In genomic region chr6:104789770-104790190, GRCh38 we compare ENCODE assay signal across 8 cellular contexts.
DNase-seq lines count a peak whose midpoint lies in the region; ATAC-seq and TF ChIP-seq lines count a peak whose summit lies in the region.

No MANE protein-coding gene starts in this region.

- peak overlapping the region; percentile 56 for H2AFZ ChIP-seq in GM23248

- no peaks in the 10 kb centered on the region for H3K9me3 Mint-ChIP-seq in activated CD4-positive, alpha-beta memory T cell treated with anti-CD3 and anti-CD28 coated beads for 36 hours

- H3K27me3 ChIP-seq in left ventricle myocardium inferior (ENCODE audit: low read depth) (no peaks in the 10 kb centered on the region), GM23248 (replicated peaks; ENCODE audit: insufficient read depth) (no peaks in the 10 kb centered on the region), ascending aorta (no peaks in the 10 kb centered on the region)

- ATAC-seq in Right ventricle myocardium inferior, result no peak

- POLR2A ChIA-PET in activated CD4-positive, alpha-beta memory T cell treated with anti-CD3 and anti-CD28 coated beads for 36 hours (lab: Charles Lee), result no interaction called here

- peaks cover 14% of the 10 kb centered on the region for H3K36me3 Mint-ChIP-seq in activated CD4-positive, alpha-beta memory T cell treated with anti-CD3 and anti-CD28 coated beads for 36 hours

- intact Hi-C loops in left ventricle myocardium inferior (cut with micrococcal nuclease), result no loop called here
- intact Hi-C loops in Right ventricle myocardium inferior (cut with DNase I), result loop anchor here (5.0 kb wide), 1 partner anchor 278 kb away; no protein-coding TSS in a partner anchor
- intact Hi-C loops in activated CD4-positive, alpha-beta memory T cell treated with anti-CD3 and anti-CD28 coated beads for 36 hours (cut with micrococcal nuclease), result loop anchor here (1.0 to 10.0 kb wide), 4 partner anchors 70 to 858 kb away; partner anchors contain the start of gene HACE1
- intact Hi-C loops in ascending aorta (cut with DNase I), result no loop called here

- H3K4me3 ChIP-seq in left ventricle myocardium inferior, result no peak overlapping the region
- H3K4me3 ChIP-seq in GM23248, result peak overlapping the region; percentile 35; the same call in 1 of the 2 replicates
- no peak overlapping the region for H3K4me3 ChIP-seq in ascending aorta

- peak overlapping the region; percentile 85 for H3K27ac Mint-ChIP-seq in activated CD4-positive, alpha-beta memory T cell treated with anti-CD3 and anti-CD28 coated beads for 36 hours

- no peak overlapping the region for H3K27ac ChIP-seq in left ventricle myocardium inferior (replicated peaks)
- H3K27ac ChIP-seq in GM23248, result peak overlapping the region; percentile 44
- no peak overlapping the region for H3K27ac ChIP-seq in ascending aorta

- peak overlapping the region; percentile 15; the same call in 1 of the 2 replicates for H3K9ac ChIP-seq in GM23248

- DNase-seq in left ventricle myocardium inferior (no peak), Right ventricle myocardium inferior (ENCODE audit: missing footprints) (no peak), GM23248 (peak; percentile 69), KBM-7 (peak; percentile 88), iris pigment epithelial cell (ENCODE audit: low read depth) (peak; percentile 80), ascending aorta (ENCODE audit: low spot score in 2 of 2) (no peak)
- DNase-seq in activated CD4-positive, alpha-beta memory T cell treated with anti-CD3 and anti-CD28 coated beads for 36 hours, result peak; percentile 16
- DNase-seq in activated CD8-positive, alpha-beta memory T cell treated with anti-CD3 and anti-CD28 coated beads, Interleukin-2, amount 50 U/mL, for 4 hours, result no peak

- H3K36me3 ChIP-seq in left ventricle myocardium inferior, result peaks cover 2% of the 10 kb centered on the region
- H3K36me3 ChIP-seq in GM23248 (ENCODE audit: low read depth), result no peaks in the 10 kb centered on the region; the same call in 1 of the 2 replicates
- H3K36me3 ChIP-seq in ascending aorta, result peaks cover 0 to 5% of the 10 kb centered on the region in 2 donors

- H3K27me3 Mint-ChIP-seq in activated CD4-positive, alpha-beta memory T cell treated with anti-CD3 and anti-CD28 coated beads for 36 hours, result no peaks in the 10 kb centered on the region

- H3K9me3 ChIP-seq in left ventricle myocardium inferior (replicated peaks), result no peaks in the 10 kb centered on the region
- no peaks in the 10 kb centered on the region for H3K9me3 ChIP-seq in GM23248 (ENCODE audit: low read depth)
- no peaks in the 10 kb centered on the region for H3K9me3 ChIP-seq in ascending aorta

- H3K4me1 Mint-ChIP-seq in activated CD4-positive, alpha-beta memory T cell treated with anti-CD3 and anti-CD28 coated beads for 36 hours (ENCODE audit: low read depth), result peaks cover 25% of the 10 kb centered on the region

- peaks cover 10% of the 10 kb centered on the region for H3K4me1 ChIP-seq in left ventricle myocardium inferior
- H3K4me1 ChIP-seq in GM23248 (ENCODE audit: insufficient read depth), result peaks cover 29% of the 10 kb centered on the region
- no peaks in the 10 kb centered on the region for H3K4me1 ChIP-seq in ascending aorta

- WGBS in GM23248 (ENCODE audit: low coverage in 1 of 2, low lambda C conversion rate in 2 of 2, missing lambda C conversion rate in 2 of 2), 2 experiments, result 34 to 46% methylated on average over 5 of the region's 5 CpGs

- peaks cover 8% of the 10 kb centered on the region; the same call in 1 of the 2 replicates for H3F3A ChIP-seq in GM23248 (ENCODE audit: insufficient read depth)

- in situ Hi-C loops in GM23248 (cut with MboI) (no loop called here), KBM-7 (cut with MboI; ENCODE audit: low pct_unique_long_range_greater_than_20kb, low sequenced_read_pairs) (no loop called here)

- TF ChIP-seq CTCF in left ventricle myocardium inferior (IDR thresholded peaks at IDR 0.05; ENCODE audit: borderline replicate concordance) (peak; percentile 45), ascending aorta (IDR thresholded peaks at IDR 0.05) (peak in 1 of 3 experiments; percentile 17)

- H3K4me2 ChIP-seq in GM23248 (ENCODE audit: unreplicated experiment), result peak overlapping the region; percentile 64

- CTCF ChIA-PET in activated CD4-positive, alpha-beta memory T cell treated with anti-CD3 and anti-CD28 coated beads for 36 hours (lab: Charles Lee), result interaction anchor here (0.6 to 1.8 kb wide), 9 partner anchors 13 to 288 kb away, joined by 3 to 10 read pairs (median 4); partner anchors contain the start of gene HACE1

- no peaks in the 10 kb centered on the region for H4K20me1 ChIP-seq in GM23248 (ENCODE audit: insufficient read depth)

- H3K4me3 Mint-ChIP-seq in activated CD4-positive, alpha-beta memory T cell treated with anti-CD3 and anti-CD28 coated beads for 36 hours, result peak overlapping the region; percentile 50

- H3K79me2 ChIP-seq in GM23248 (ENCODE audit: insufficient read depth), result no peaks in the 10 kb centered on the region

- H3K9me2 ChIP-seq in GM23248 (ENCODE audit: insufficient read depth), result no peaks in the 10 kb centered on the region

Comparison
In these comparisons a context has a peak if more than half of its experiments do, and no peak if none do; other contexts are left out.
1. intact Hi-C loops: an anchor here in Right ventricle myocardium inferior (5.0 kb wide) and activated CD4-positive, alpha-beta memory T cell treated with anti-CD3 and anti-CD28 coated beads for 36 hours (1.0 to 10.0 kb wide); none called in left ventricle myocardium inferior and ascending aorta.
2. DNase-seq: peak in GM23248 (single experiment), KBM-7 (single experiment), activated CD4-positive, alpha-beta memory T cell treated with anti-CD3 and anti-CD28 coated beads for 36 hours (single experiment) and iris pigment epithelial cell (single experiment); none in left ventricle myocardium inferior (single experiment), Right ventricle myocardium inferior (single experiment), ascending aorta (0 of 2) and activated CD8-positive, alpha-beta memory T cell treated with anti-CD3 and anti-CD28 coated beads, Interleukin-2, amount 50 U/mL, for 4 hours (single experiment).